Comparison of ENCODE assay signal across 8 cellular contexts in the genomic region with DNA sequence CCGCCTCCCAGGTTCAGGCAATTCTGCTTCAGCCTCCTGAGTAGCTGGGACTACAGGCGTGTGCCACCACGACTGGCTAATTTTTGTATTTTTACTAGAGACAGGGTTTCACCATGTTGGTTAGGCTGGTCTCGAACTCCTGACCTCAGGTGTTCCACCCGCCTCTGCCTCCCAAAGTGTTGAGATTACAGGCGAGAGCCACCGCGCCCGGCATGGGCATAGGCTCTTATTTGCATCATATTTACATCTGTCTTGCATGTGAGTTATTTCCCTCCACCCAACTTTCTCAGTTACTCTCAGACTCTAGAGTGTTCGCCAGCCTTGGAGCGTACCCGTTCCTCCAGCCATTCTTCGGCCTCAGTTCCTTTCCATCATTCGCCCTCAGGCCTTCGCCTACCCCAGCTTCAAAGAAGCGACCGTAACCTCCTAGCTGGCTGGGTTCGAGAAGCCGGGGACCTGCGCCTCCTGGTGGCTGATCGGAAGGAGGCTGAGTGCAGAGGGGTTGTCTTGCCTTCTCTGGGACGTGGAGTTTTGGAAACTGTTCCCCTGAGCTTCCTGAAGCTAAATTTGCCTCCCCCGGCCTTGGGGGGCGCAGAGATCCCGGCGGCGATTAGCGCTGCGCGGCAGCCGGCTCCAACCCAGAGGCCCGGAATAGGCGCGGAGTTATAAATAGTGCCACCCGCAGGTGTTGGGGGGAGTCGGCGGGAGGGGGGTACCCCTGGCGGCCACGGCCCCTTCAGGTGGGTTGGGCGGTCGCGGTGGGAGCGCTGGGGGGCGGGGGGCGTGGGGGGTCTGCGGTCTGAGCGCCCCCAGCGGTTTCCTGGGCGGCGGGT. TPM values are rescaled to one million over a fixed set of nuclear protein-coding genes. Genes with fewer than 3 reads are reported as not detected.
DNase-seq lines count a peak whose midpoint lies in the region; ATAC-seq, FAIRE-seq and TF ChIP-seq lines count a peak whose summit lies in the region.

No MANE protein-coding gene starts in this region.

- no peaks in the 10 kb centered on the region for H3K9me1 ChIP-seq in endothelial cell of umbilical vein (replicated peaks; ENCODE audit: control insufficient read depth, extremely low read depth, insufficient read depth, low read length)

- H3K79me2 ChIP-seq in endothelial cell of umbilical vein (ENCODE audit: control insufficient read depth, insufficient read depth, low read length): peaks cover 6% of the 10 kb centered on the region

- TF ChIP-seq EP300 in stomach (IDR thresholded peaks at IDR 0.05): no peak

- no peaks in the 10 kb centered on the region for H4K20me1 ChIP-seq in endothelial cell of umbilical vein (replicated peaks; ENCODE audit: control insufficient read depth, extremely low read depth, insufficient read depth, low read length)

- H3K27me3 ChIP-seq in AG04450 (ENCODE audit: control insufficient read depth, insufficient read depth, low read length) (no peaks in the 10 kb centered on the region), endothelial cell of umbilical vein (ENCODE audit: control insufficient read depth in 2 of 2, insufficient read depth in 2 of 2, low read length in 2 of 2) (no peaks in the 10 kb centered on the region), muscle layer of duodenum (ENCODE audit: low read depth, low read length) (no peaks in the 10 kb centered on the region), stomach (no peaks in the 10 kb centered on the region)

- H3K36me3 ChIP-seq in endothelial cell of umbilical vein (ENCODE audit: control insufficient read depth in 2 of 2, extremely low read depth in 1 of 2, insufficient read depth in 2 of 2, low read length in 2 of 2) (no peaks in the 10 kb centered on the region), muscle layer of duodenum (ENCODE audit: control insufficient read depth in 1 of 2, insufficient read depth in 2 of 2, low read length in 2 of 2) (peaks cover 0 to 5% of the 10 kb centered on the region in 2 donors), stomach (no peaks in the 10 kb centered on the region)

- POLR2A ChIA-PET in AG04450 (lab: Yijun Ruan, JAX): interaction anchor here (2.0 to 2.7 kb wide), 2 partner anchors 28 to 38 kb away, joined by 4 to 15 read pairs; a partner anchor contains a TSS
- POLR2A ChIA-PET in endothelial cell of umbilical vein (lab: Charles Lee): interaction anchor here (0.9 to 1.4 kb wide), 3 partner anchors 38 to 62 kb away, joined by 3 read pairs; a partner anchor contains a TSS

- BruUV-seq in endothelial cell of umbilical vein (replicated peaks; lab: Mats Ljungman, UMichigan): no TSS peak

- H3K4me2 ChIP-seq in endothelial cell of umbilical vein (ENCODE audit: insufficient read depth, low read length): peak overlapping the region; percentile 34

- peak; percentile 97 for FAIRE-seq in endothelial cell of umbilical vein (lab: Jason Lieb, UNC)

- DNase-seq in AG04450 (ENCODE audit: low read depth, low spot score): no peak
- DNase-seq in NCI-H82 (lab: John Stamatoyannopoulos, UW): peak; percentile 89
- peak; percentile 71 for DNase-seq in activated CD8-positive, alpha-beta memory T cell treated with anti-CD3 and anti-CD28 coated beads, Interleukin-2, amount 50 U/mL, for 4 hours
- peak; percentile 61 for DNase-seq in endothelial cell of umbilical vein (ENCODE audit: low read depth, low spot score)
- peak; percentile 60 for DNase-seq in stomach

- ATAC-seq in GM21825 (IDR thresholded peaks at IDR 0.05; ENCODE audit: unreplicated experiment): no peak

- CTCF ChIA-PET in AG04450 (lab: Charles Lee) (interaction anchor here (0.5 to 2.5 kb wide), 24 partner anchors 11 to 1484 kb away, joined by 3 to 20 read pairs (median 5); a partner anchor contains a TSS), endothelial cell of umbilical vein (lab: Charles Lee) (interaction anchor here (0.8 to 6.5 kb wide), 21 partner anchors 9 to 439 kb away, joined by 3 to 87 read pairs (median 6); a partner anchor contains a TSS)

- H3K4me3 ChIP-seq in AG04450 (ENCODE audit: low read depth, low read length) (peak overlapping the region; percentile 43), endothelial cell of umbilical vein (replicated peaks in 1 of 3; ENCODE audit: insufficient read depth in 1 of 3, low read depth in 1 of 3, low read length in 3 of 3) (peak overlapping the region in 1 of 3 experiments; percentile 29), muscle layer of duodenum (ENCODE audit: low read depth in 1 of 2, low read length in 2 of 2) (peak overlapping the region; percentile 16 to 89), stomach (peak overlapping the region; percentile 78 to 90 (median 85))

- TF ChIP-seq POLR2A in GM18951 (IDR thresholded peaks at IDR 0.05; ENCODE audit: extremely low read depth, insufficient read depth, insufficient read length) (peak; percentile 52), endothelial cell of umbilical vein (IDR thresholded peaks at IDR 0.05; ENCODE audit: low read depth, low read length) (no peak), stomach (IDR thresholded peaks at IDR 0.05) (no peak)

- WGBS in stomach, 5 donors: 8 to 12% (median 11%) methylated on average over 38 to 50 of the region's 50 CpGs

- H3K9me3 ChIP-seq in AG04450 (ENCODE audit: control insufficient read depth, insufficient read depth, low read length): no peaks in the 10 kb centered on the region; the same call in 1 of the 2 replicates
- H3K9me3 ChIP-seq in endothelial cell of umbilical vein (replicated peaks; ENCODE audit: control insufficient read depth, insufficient read depth, low read length): no peaks in the 10 kb centered on the region
- no peaks in the 10 kb centered on the region for H3K9me3 ChIP-seq in muscle layer of duodenum (ENCODE audit: control insufficient read depth in 1 of 2, low read length in 2 of 2)
- no peaks in the 10 kb centered on the region for H3K9me3 ChIP-seq in stomach

- peak; percentile 93 for TF ChIP-seq CTCF in AG04450 (IDR thresholded peaks at IDR 0.05; ENCODE audit: low read depth, low read length)
- TF ChIP-seq CTCF in endothelial cell of umbilical vein (IDR thresholded peaks at IDR 0.05; ENCODE audit: extremely low read depth in 1 of 2, insufficient read depth in 1 of 2, low read depth in 1 of 2, low read length in 2 of 2): peak; percentile 90 to 94
- TF ChIP-seq CTCF in stomach (IDR thresholded peaks at IDR 0.05): peak in 5 of 7 experiments; percentile 55 to 79 (median 60)

- dilution Hi-C loops in endothelial cell of umbilical vein (cut with MboI; ENCODE audit: extremely low pct_ligation_motif_present, low sequenced_read_pairs): no loop called here

- peak overlapping the region; percentile 62 for H2AFZ ChIP-seq in endothelial cell of umbilical vein (ENCODE audit: low read depth, low read length)

- intact Hi-C loops in endothelial cell of umbilical vein (cut with micrococcal nuclease): loop anchor here (1.0 to 5.0 kb wide), 2 partner anchors 38 to 332 kb away; a partner anchor contains a TSS
- intact Hi-C loops in stomach (cut with DNase I; ENCODE audit: low total_unique reads): no loop called here

- in situ Hi-C loops in GM18951 (cut with MboI; ENCODE audit: low sequenced_read_pairs, unreplicated experiment): no loop called here

- H3K27ac ChIP-seq in AG04450 (ENCODE audit: low read depth, low read length) (no peak overlapping the region), endothelial cell of umbilical vein (ENCODE audit: insufficient read depth, low read depth, low read length) (no peak overlapping the region), muscle layer of duodenum (ENCODE audit: low read length) (no peak overlapping the region), stomach (peak overlapping the region; percentile 98 to 100 (median 99))

- no peak overlapping the region for H3K9ac ChIP-seq in endothelial cell of umbilical vein (replicated peaks; ENCODE audit: extremely low read depth, insufficient read depth, low read length)

- H3K4me1 ChIP-seq in endothelial cell of umbilical vein (ENCODE audit: control insufficient read depth, extremely low read depth, insufficient read depth, low read length): peaks cover 13% of the 10 kb centered on the region
- peaks cover 4 to 17% of the 10 kb centered on the region in 2 donors for H3K4me1 ChIP-seq in muscle layer of duodenum (ENCODE audit: control insufficient read depth in 1 of 2, insufficient read depth in 2 of 2, low read length in 2 of 2)
- H3K4me1 ChIP-seq in stomach: peaks cover 26 to 56% (median 37%) of the 10 kb centered on the region in 4 donors

RNA-seq across cellular contexts. Expression of a gene that starts 3.6 kb away (rescaled TPM):
- polyA plus RNA-seq in AG04450 (2011; rRNA removed): 8.7 and 12.7 TPM in 2 replicates
- polyA minus RNA-seq in AG04450 (2011; rRNA and poly(A)+ RNA removed): 9.7 and 10.5 TPM in 2 replicates
- total RNA-seq in endothelial cell of umbilical vein: 20.0 and 24.0 TPM in 2 replicates
- 26.2 and 32.6 TPM in 2 replicates for polyA plus RNA-seq in endothelial cell of umbilical vein
- polyA plus RNA-seq in endothelial cell of umbilical vein (2011; cell fraction: cytosol; rRNA removed): 9.8 and 15.2 TPM in 2 replicates
- polyA plus RNA-seq in endothelial cell of umbilical vein (2011; cell fraction: nucleus; rRNA removed): 28.5 and 36.3 TPM in 2 replicates
- 10.3 and 10.8 TPM in 2 replicates for polyA plus RNA-seq in endothelial cell of umbilical vein (2012)
- polyA minus RNA-seq in endothelial cell of umbilical vein: 10.5 and 12.1 TPM in 2 replicates
- polyA minus RNA-seq in endothelial cell of umbilical vein (2011; cell fraction: cytosol; rRNA and poly(A)+ RNA removed): 31.3 TPM
- polyA minus RNA-seq in endothelial cell of umbilical vein (2011; cell fraction: nucleus; rRNA and poly(A)+ RNA removed): 6.4 and 11.7 TPM in 2 replicates
- total RNA-seq in stomach: 100 to 1,000 TPM in 1 of 5 donors, 10 to 100 TPM in 4; 32.3 to 134 (median 53.9) TPM
- polyA plus RNA-seq in stomach: 10 to 100 TPM; 29.6 to 39.5 (median 35.6) TPM

RNA-seq across cellular contexts. Expression of a gene that starts 5.6 kb away (rescaled TPM):
- polyA plus RNA-seq in AG04450 (2011; rRNA removed) (0.21 TPM in 1 of 2 replicates, not detected in the other), endothelial cell of umbilical vein (not detected in 2 replicates), stomach (not detected)
- 0.91 and 1.4 TPM in 2 replicates for polyA minus RNA-seq in AG04450 (2011; rRNA and poly(A)+ RNA removed)
- total RNA-seq in endothelial cell of umbilical vein (0.64 and 0.88 TPM in 2 replicates), stomach (10 to 100 TPM in 1 of 5 donors, 1 to 10 TPM in 1, not detected in 3; 1.1 to 11.6 TPM)
- not detected in 2 replicates for polyA plus RNA-seq in endothelial cell of umbilical vein (2011; cell fraction: cytosol; rRNA removed)
- polyA plus RNA-seq in endothelial cell of umbilical vein (2011; cell fraction: nucleus; rRNA removed): 0.59 TPM in 1 of 2 replicates, not detected in the other
- polyA plus RNA-seq in endothelial cell of umbilical vein (2012): not detected in 2 replicates
- polyA minus RNA-seq in endothelial cell of umbilical vein: not detected in 2 replicates
- polyA minus RNA-seq in endothelial cell of umbilical vein (2011; cell fraction: cytosol; rRNA and poly(A)+ RNA removed): not detected
- polyA minus RNA-seq in endothelial cell of umbilical vein (2011; cell fraction: nucleus; rRNA and poly(A)+ RNA removed): 1.0 TPM in 1 of 2 replicates, not detected in the other

RNA-seq across cellular contexts. Expression of a gene that starts 15.9 kb away (rescaled TPM):
- 21.1 and 30.2 TPM in 2 replicates for polyA plus RNA-seq in AG04450 (2011; rRNA removed)
- polyA minus RNA-seq in AG04450 (2011; rRNA and poly(A)+ RNA removed): 35.7 and 52.2 TPM in 2 replicates
- 42.2 and 48.8 TPM in 2 replicates for total RNA-seq in endothelial cell of umbilical vein
- polyA plus RNA-seq in endothelial cell of umbilical vein: 59.1 and 66.8 TPM in 2 replicates
- polyA plus RNA-seq in endothelial cell of umbilical vein (2011; cell fraction: cytosol; rRNA removed): 52.5 and 52.8 TPM in 2 replicates
- polyA plus RNA-seq in endothelial cell of umbilical vein (2011; cell fraction: nucleus; rRNA removed): 78.8 and 91.1 TPM in 2 replicates
- 41.8 and 45.5 TPM in 2 replicates for polyA plus RNA-seq in endothelial cell of umbilical vein (2012)
- polyA minus RNA-seq in endothelial cell of umbilical vein: 51.6 and 54.4 TPM in 2 replicates
- 56.6 TPM for polyA minus RNA-seq in endothelial cell of umbilical vein (2011; cell fraction: cytosol; rRNA and poly(A)+ RNA removed)
- polyA minus RNA-seq in endothelial cell of umbilical vein (2011; cell fraction: nucleus; rRNA and poly(A)+ RNA removed): 20.8 and 24.2 TPM in 2 replicates
- 10 to 100 TPM; 14.1 to 76.5 (median 54.8) TPM for total RNA-seq in stomach
- 10 to 100 TPM; 31.4 to 43.8 (median 40.4) TPM for polyA plus RNA-seq in stomach

RNA-seq across cellular contexts. Expression of a gene that starts 24.6 kb away (rescaled TPM):
- polyA plus RNA-seq in AG04450 (2011; rRNA removed): 66.4 and 81.3 TPM in 2 replicates
- polyA minus RNA-seq in AG04450 (2011; rRNA and poly(A)+ RNA removed): 32.1 and 34.2 TPM in 2 replicates
- total RNA-seq in endothelial cell of umbilical vein: 126 and 128 TPM in 2 replicates
- 280 and 319 TPM in 2 replicates for polyA plus RNA-seq in endothelial cell of umbilical vein
- 344 and 372 TPM in 2 replicates for polyA plus RNA-seq in endothelial cell of umbilical vein (2011; cell fraction: cytosol; rRNA removed)
- polyA plus RNA-seq in endothelial cell of umbilical vein (2011; cell fraction: nucleus; rRNA removed): 121 and 129 TPM in 2 replicates
- 88.1 and 218 TPM in 2 replicates for polyA plus RNA-seq in endothelial cell of umbilical vein (2012)
- 130 and 146 TPM in 2 replicates for polyA minus RNA-seq in endothelial cell of umbilical vein
- 115 TPM for polyA minus RNA-seq in endothelial cell of umbilical vein (2011; cell fraction: cytosol; rRNA and poly(A)+ RNA removed)
- polyA minus RNA-seq in endothelial cell of umbilical vein (2011; cell fraction: nucleus; rRNA and poly(A)+ RNA removed): 25.5 and 37.7 TPM in 2 replicates
- 10 to 100 TPM in 2 of 5 donors, 1 to 10 TPM in 3; 4.7 to 36.1 (median 5.2) TPM for total RNA-seq in stomach
- 10 to 100 TPM; 40.9 to 73.3 (median 63.9) TPM for polyA plus RNA-seq in stomach

RNA-seq across cellular contexts. Expression of a gene that starts 28.5 kb away (rescaled TPM):
- 371 and 409 TPM in 2 replicates for polyA plus RNA-seq in AG04450 (2011; rRNA removed)
- 335 and 453 TPM in 2 replicates for polyA minus RNA-seq in AG04450 (2011; rRNA and poly(A)+ RNA removed)
- total RNA-seq in endothelial cell of umbilical vein: 286 and 316 TPM in 2 replicates
- 324 and 379 TPM in 2 replicates for polyA plus RNA-seq in endothelial cell of umbilical vein
- 270 and 289 TPM in 2 replicates for polyA plus RNA-seq in endothelial cell of umbilical vein (2011; cell fraction: cytosol; rRNA removed)
- 1,209 and 1,535 TPM in 2 replicates for polyA plus RNA-seq in endothelial cell of umbilical vein (2011; cell fraction: nucleus; rRNA removed)
- 283 and 289 TPM in 2 replicates for polyA plus RNA-seq in endothelial cell of umbilical vein (2012)
- polyA minus RNA-seq in endothelial cell of umbilical vein: 398 and 421 TPM in 2 replicates
- polyA minus RNA-seq in endothelial cell of umbilical vein (2011; cell fraction: cytosol; rRNA and poly(A)+ RNA removed): 78.9 TPM
- polyA minus RNA-seq in endothelial cell of umbilical vein (2011; cell fraction: nucleus; rRNA and poly(A)+ RNA removed): 156 and 190 TPM in 2 replicates
- 10 to 100 TPM; 23.2 to 81.1 (median 59.6) TPM for total RNA-seq in stomach
- 10 to 100 TPM; 43.7 to 58.8 (median 56.1) TPM for polyA plus RNA-seq in stomach

Comparison
In these comparisons a context has a peak if more than half of its experiments do, and no peak if none do; other contexts are left out.
1. H3K27ac ChIP-seq: peak in stomach (5 of 5); none in AG04450 (single experiment), endothelial cell of umbilical vein (single experiment) and muscle layer of duodenum (single experiment).
2. Peak in every context shown above with its lines, with median percentiles within 50 percentile points of each other: CTCF ChIP-seq.